Comparison of ENCODE assay signal across 1 cellular context in genomic region chr6:150751296-150751695, GRCh38.
TF ChIP-seq lines count a peak whose summit lies in the region.

No MANE protein-coding gene starts in this region.

TF ChIP-seq in IMR-90, 13 proteins besides CTCF, POLR2A, EP300 and RAD21 (continued from another document):
- no peak for TF ChIP-seq USF2 (IDR thresholded peaks at IDR 0.05; ENCODE audit: low read depth, low read length)
- TF ChIP-seq MXI1 (IDR thresholded peaks at IDR 0.05; ENCODE audit: borderline replicate concordance, low read depth, low read length) = no peak
- TF ChIP-seq BHLHE40 (IDR thresholded peaks at IDR 0.05; ENCODE audit: low read depth, low read length) = no peak
